In the genomic region with DNA sequence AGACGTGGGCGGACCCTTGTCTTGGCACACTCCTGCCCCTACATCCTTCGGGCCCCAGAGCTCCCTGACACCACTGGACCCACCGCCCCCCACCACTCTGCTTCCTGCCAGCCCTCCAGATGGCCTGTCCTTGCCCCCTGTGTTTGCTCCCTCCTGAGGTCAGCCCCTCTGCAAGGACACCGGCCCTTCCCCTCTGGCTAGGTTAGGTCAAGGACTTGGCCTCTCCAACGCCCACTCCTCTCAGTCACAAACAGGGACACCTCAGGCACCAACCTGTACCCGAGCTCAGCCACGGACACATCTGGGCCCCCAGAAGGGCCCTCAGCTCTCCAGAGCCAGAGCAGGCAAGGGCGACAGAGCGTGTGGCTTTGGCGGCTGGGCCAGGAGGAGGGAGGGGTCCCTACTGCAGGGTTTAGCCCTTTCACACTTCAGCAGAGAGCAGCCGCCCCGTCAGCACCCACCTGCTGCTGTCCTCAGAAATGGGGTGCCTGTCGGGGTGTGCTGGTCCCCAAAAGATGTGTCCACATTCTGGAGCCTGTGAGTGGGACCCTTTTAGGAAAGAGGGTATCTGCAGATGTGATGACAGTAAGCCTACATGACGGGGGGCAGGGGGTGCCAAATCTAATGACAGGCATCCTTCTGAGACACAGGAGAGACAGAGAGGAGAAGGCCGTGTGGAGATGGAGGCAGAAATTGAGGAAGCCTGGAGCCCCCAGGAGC, we compare ENCODE assay signal across 21 cellular contexts. TPM values are rescaled to one million over a fixed set of nuclear protein-coding genes. Genes with fewer than 3 reads are reported as not detected.
A peak's percentile ranks its signal among the peaks of the same experiment; 100 is the strongest.
DNase-seq lines count a peak whose midpoint lies in the region; TF ChIP-seq lines count a peak whose summit lies in the region.
"Had no signal": no experiment of that assay in that cellular context is flagged by ENCODE, and none has a peak within 500 bp of the region (broad histone marks: within the 10 kb centered on the region; RNA-seq: fewer than 3 reads in every experiment).

No MANE protein-coding gene starts in this region.

- H3K27ac Mint-ChIP-seq in nephron progenitor cell (peak overlapping the region; percentile 75), endothelial cell (ENCODE audit: unreplicated experiment) (no peak overlapping the region)
- H3K27ac Mint-ChIP-seq: CD4-positive, alpha-beta T cell had no signal

- no peak for TF ChIP-seq EP300 in transverse colon (IDR thresholded peaks at IDR 0.05; ENCODE audit: low read depth)

- H3K27ac ChIP-seq in transverse colon: no peak overlapping the region
- H3K27ac ChIP-seq: 22Rv1, GM23248 had no signal

- in situ Hi-C loops in transverse colon (cut with MboI; ENCODE audit: low pct_ligation_motif_present in 1 of 4, low pct_unique_long_range_greater_than_20kb in 1 of 4, low sequenced_read_pairs in 3 of 4): no loop called here

- H3K4me3 Mint-ChIP-seq in nephron progenitor cell: no peak overlapping the region
- H3K4me3 Mint-ChIP-seq in endothelial cell (ENCODE audit: unreplicated experiment): no peak overlapping the region
- H3K4me3 Mint-ChIP-seq: CD4-positive, alpha-beta T cell had no signal

- H3K36me3 Mint-ChIP-seq in nephron progenitor cell (ENCODE audit: low read depth) (no peaks in the 10 kb centered on the region), endothelial cell (ENCODE audit: low read depth, unreplicated experiment) (no peaks in the 10 kb centered on the region)

- H3K9me3 Mint-ChIP-seq in nephron progenitor cell: peaks cover 51% of the 10 kb centered on the region
- H3K9me3 Mint-ChIP-seq in endothelial cell (ENCODE audit: unreplicated experiment): no peaks in the 10 kb centered on the region
- H3K9me3 Mint-ChIP-seq: CD4-positive, alpha-beta T cell had no signal

- no peak for TF ChIP-seq POLR2A in transverse colon (IDR thresholded peaks at IDR 0.05)

- no peaks in the 10 kb centered on the region for H3K9me3 ChIP-seq in transverse colon

- intact Hi-C loops in transverse colon (cut with DNase I; ENCODE audit: low total_unique reads): no loop called here

- H3K4me1 ChIP-seq in transverse colon: no peaks in the 10 kb centered on the region

- no peak overlapping the region for H3K4me3 ChIP-seq in transverse colon
- H3K4me3 ChIP-seq: GM23248 had no signal

- DNase-seq in activated T-cell treated with anti-CD3 and anti-CD28 coated beads, Interleukin-2, amount 50 U/mL, for 1 hour: peak; percentile 10
- DNase-seq in activated T-cell treated with anti-CD3 and anti-CD28 coated beads for 4 hours: no peak
- peak; percentile 51 for DNase-seq in left kidney (ENCODE audit: low read depth, low spot score)
- no peak for DNase-seq in nephron progenitor cell
- peak; percentile 0 for DNase-seq in transverse colon
- DNase-seq in NCI-H510A (lab: John Stamatoyannopoulos, UW): no peak
- no peak for DNase-seq in anterior cingulate cortex (lab: John Stamatoyannopoulos, UW)
- DNase-seq in endothelial cell (ENCODE audit: low spot score): no peak
- DNase-seq: CD4-positive, alpha-beta T cell; GM23248; HCEC 1CT; KBM-7; NCI-H1105; NCI-H1694; NCI-H2107; NCI-H510A treated with DMSO at 0.1 percent for 48 hours; NCI-H774; OCI-M1; SHP77 treated with DMSO at 0.1 percent for 48 hours had no signal

- no peaks in the 10 kb centered on the region for H3K27me3 ChIP-seq in transverse colon

- 78% methylated on average over 16 of the region's 16 CpGs; no CpG with 5 or more reads in 1 of the 2 donors for WGBS in transverse colon (ENCODE audit: low coverage in 1 of 2), 2 donors

- TF ChIP-seq CTCF in nephron progenitor cell (IDR thresholded peaks at IDR 0.05) (no peak), transverse colon (IDR thresholded peaks at IDR 0.05) (no peak), endothelial cell (IDR thresholded peaks at IDR 0.05; ENCODE audit: unreplicated experiment) (no peak)

- H3K4me1 Mint-ChIP-seq in nephron progenitor cell: peaks cover 20% of the 10 kb centered on the region
- H3K4me1 Mint-ChIP-seq in endothelial cell (ENCODE audit: unreplicated experiment): no peaks in the 10 kb centered on the region

- H3K36me3 ChIP-seq in transverse colon: no peaks in the 10 kb centered on the region

- peaks cover 27% of the 10 kb centered on the region for H3K27me3 Mint-ChIP-seq in nephron progenitor cell (ENCODE audit: low read depth, poor library complexity)
- no peaks in the 10 kb centered on the region for H3K27me3 Mint-ChIP-seq in endothelial cell (ENCODE audit: unreplicated experiment)

RNA-seq across cellular contexts. Expression of gene DUSP9, which starts 23.5 kb away (rescaled TPM):
- total RNA-seq in transverse colon: not detected
- not detected for total RNA-seq in endothelial cell (ENCODE audit: unreplicated experiment)
- total RNA-seq: CD4-positive, alpha-beta T cell; GM23248; RPMI7951 had no signal

RNA-seq across cellular contexts. Expression of gene CCNQ, which starts 24.5 kb away (rescaled TPM):
- 10 to 100 TPM in 3 of 4 donors, 1 to 10 TPM in 1; 5.2 to 32.5 (median 26.8) TPM for total RNA-seq in transverse colon
- 15.3 TPM for total RNA-seq in endothelial cell (ENCODE audit: unreplicated experiment)

RNA-seq across cellular contexts. Expression of gene PNCK, which starts 50.1 kb away (rescaled TPM):
- total RNA-seq in transverse colon: 10 to 100 TPM in 1 of 4 donors, 1 to 10 TPM in 2, not detected in 1; 6.5 to 74.4 (median 7.9) TPM
- total RNA-seq in endothelial cell (ENCODE audit: unreplicated experiment): 0.41 TPM
- total RNA-seq: GM23248, RPMI7951 had no signal

Comparison
In these comparisons a context has a peak if more than half of its experiments do, and no peak if none do; other contexts are left out.
1. DNase-seq: peak in activated T-cell treated with anti-CD3 and anti-CD28 coated beads, Interleukin-2, amount 50 U/mL, for 1 hour (single experiment), left kidney (single experiment) and transverse colon (single experiment); none in activated T-cell treated with anti-CD3 and anti-CD28 coated beads for 4 hours (single experiment), nephron progenitor cell (single experiment), NCI-H510A (single experiment), anterior cingulate cortex (0 of 58) and endothelial cell (single experiment).